Comparison of ENCODE assay signal across 2 cellular contexts in the genomic region with DNA sequence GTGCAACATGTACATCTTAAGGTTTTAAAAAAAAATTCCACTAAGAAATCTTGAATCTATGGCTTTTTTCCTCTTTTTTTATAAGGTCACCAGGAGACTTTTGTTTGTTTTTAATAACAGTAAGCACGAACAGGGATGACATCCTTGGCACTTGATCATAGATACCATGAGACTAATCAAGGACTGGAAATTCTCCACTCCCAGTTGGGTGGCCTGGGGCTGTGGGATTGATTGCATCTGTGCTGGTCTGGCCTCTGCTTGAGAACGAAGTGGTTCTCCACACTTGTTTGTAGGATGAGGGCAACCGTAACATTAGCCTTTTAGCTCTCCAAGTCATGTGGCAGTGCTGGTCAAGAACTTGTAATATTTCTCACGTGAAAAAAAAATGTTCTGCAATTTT.
TF ChIP-seq lines count a peak whose summit lies in the region.

No MANE protein-coding gene starts in this region.

TF ChIP-seq in IMR-90, 13 proteins besides CTCF, POLR2A, EP300 and RAD21:
- no peak for TF ChIP-seq MAFK (IDR thresholded peaks at IDR 0.05; ENCODE audit: low read depth, low read length)
- TF ChIP-seq CEBPB (IDR thresholded peaks at IDR 0.05; ENCODE audit: low read depth, low read length) = no peak
- TF ChIP-seq NFE2L2 (IDR thresholded peaks at IDR 0.05; ENCODE audit: low read depth, low read length) = no peak
- no peak for TF ChIP-seq SMC3 (IDR thresholded peaks at IDR 0.05; ENCODE audit: low read depth, low read length)
- TF ChIP-seq RFX5 (IDR thresholded peaks at IDR 0.05; ENCODE audit: low read depth, low read length) = no peak
- TF ChIP-seq, protein P1, sequence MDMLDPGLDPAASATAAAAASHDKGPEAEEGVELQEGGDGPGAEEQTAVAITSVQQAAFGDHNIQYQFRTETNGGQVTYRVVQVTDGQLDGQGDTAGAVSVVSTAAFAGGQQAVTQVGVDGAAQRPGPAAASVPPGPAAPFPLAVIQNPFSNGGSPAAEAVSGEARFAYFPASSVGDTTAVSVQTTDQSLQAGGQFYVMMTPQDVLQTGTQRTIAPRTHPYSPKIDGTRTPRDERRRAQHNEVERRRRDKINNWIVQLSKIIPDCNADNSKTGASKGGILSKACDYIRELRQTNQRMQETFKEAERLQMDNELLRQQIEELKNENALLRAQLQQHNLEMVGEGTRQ (IDR thresholded peaks at IDR 0.05; ENCODE audit: low read depth, low read length) = no peak
- TF ChIP-seq FOS (IDR thresholded peaks at IDR 0.05; ENCODE audit: low read depth, low read length) = no peak
- TF ChIP-seq RCOR1 (IDR thresholded peaks at IDR 0.05; ENCODE audit: insufficient replicate concordance, low read length) = no peak
- TF ChIP-seq CHD1 (IDR thresholded peaks at IDR 0.05; ENCODE audit: low read depth, low read length) = no peak
- TF ChIP-seq, protein P2, sequence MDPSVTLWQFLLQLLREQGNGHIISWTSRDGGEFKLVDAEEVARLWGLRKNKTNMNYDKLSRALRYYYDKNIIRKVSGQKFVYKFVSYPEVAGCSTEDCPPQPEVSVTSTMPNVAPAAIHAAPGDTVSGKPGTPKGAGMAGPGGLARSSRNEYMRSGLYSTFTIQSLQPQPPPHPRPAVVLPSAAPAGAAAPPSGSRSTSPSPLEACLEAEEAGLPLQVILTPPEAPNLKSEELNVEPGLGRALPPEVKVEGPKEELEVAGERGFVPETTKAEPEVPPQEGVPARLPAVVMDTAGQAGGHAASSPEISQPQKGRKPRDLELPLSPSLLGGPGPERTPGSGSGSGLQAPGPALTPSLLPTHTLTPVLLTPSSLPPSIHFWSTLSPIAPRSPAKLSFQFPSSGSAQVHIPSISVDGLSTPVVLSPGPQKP (IDR thresholded peaks at IDR 0.05; ENCODE audit: borderline replicate concordance, low read depth, low read length) = no peak

TF ChIP-seq in K562, 482 proteins besides CTCF, POLR2A, EP300 and RAD21:
- TF ChIP-seq PHTF2 (CRISPR knock-in tag; IDR thresholded peaks at IDR 0.05) (no peak), FOXJ2 (tag; IDR thresholded peaks at IDR 0.05) (peak; percentile 39; the same call in 1 of the 2 replicates)
